Comparison of ENCODE assay signal across 24 cellular contexts in the genomic region with DNA sequence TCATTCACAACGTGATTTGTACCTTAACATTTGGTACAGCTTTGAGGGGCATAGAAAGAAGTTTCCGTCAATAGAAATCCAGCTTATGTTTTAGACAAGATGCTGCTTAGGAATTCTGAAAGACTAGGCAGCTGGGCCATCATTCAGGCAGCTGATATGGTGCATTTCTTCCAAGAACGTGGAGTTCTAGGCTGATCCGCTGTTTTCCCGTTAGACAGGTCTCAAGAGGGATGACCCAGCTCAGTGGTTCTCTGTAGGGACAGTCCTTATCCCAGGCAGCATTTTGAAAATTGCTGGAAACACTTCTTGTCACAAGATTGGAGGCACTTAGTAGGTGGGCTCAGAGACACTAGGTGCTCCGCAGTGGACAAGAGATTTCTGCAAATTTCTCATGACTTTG.
"Had no signal": no experiment of that assay in that cellular context is flagged by ENCODE, and none has a peak within 500 bp of the region (broad histone marks: within the 10 kb centered on the region; RNA-seq: fewer than 3 reads in every experiment).

No MANE protein-coding gene starts in this region.

- ATAC-seq: left lobe of liver, natural killer cell, psoas muscle, sciatic nerve had no signal

- H3K4me1 ChIP-seq: heart right ventricle, neural progenitor cell, parathyroid adenoma, psoas muscle, suprapubic skin, tibial nerve, vagina had no signal

- H3K27ac ChIP-seq: hepatocyte, neural progenitor cell, neutrophil, psoas muscle, skin epidermis, suprapubic skin, tibial nerve, vagina had no signal

- H3K36me3 ChIP-seq: heart right ventricle, neural progenitor cell, neutrophil, suprapubic skin, tibial nerve, vagina had no signal

- H3K9me3 ChIP-seq: neutrophil, psoas muscle, suprapubic skin, tibial nerve, vagina had no signal

- H3K27me3 ChIP-seq: heart right ventricle, hepatocyte, neural progenitor cell, neutrophil, tibial nerve, vagina had no signal

- H3K4me3 ChIP-seq: heart right ventricle, hepatocyte, lung, neural progenitor cell, psoas muscle, skin epidermis, suprapubic skin, tibial nerve, vagina had no signal

- DNase-seq: heart right ventricle; islet precursor cell; mesendoderm; naive B cell; natural killer cell; nephron progenitor cell; occipital lobe; psoas muscle; stimulated activated CD4-positive, alpha-beta T cell treated with anti-CD3 and anti-CD28 coated beads, Interleukin-12 subunit alpha, Interleukin-12 subunit beta, amount 100 ng/mL, for 4 hours; stimulated activated CD4-positive, alpha-beta T cell treated with anti-CD3 and anti-CD28 coated beads, Interleukin-15, amount 100 ng/mL, for 24 hours; stimulated activated CD4-positive, alpha-beta T cell treated with anti-CD3 and anti-CD28 coated beads, Interleukin-2, amount 100 ng/mL, for 24 hours; stimulated activated CD4-positive, alpha-beta T cell treated with anti-CD3 and anti-CD28 coated beads, Interleukin-4, amount 100 ng/mL, for 1 hour; stimulated activated naive CD4-positive, alpha-beta T cell had no signal
